Comparison of ENCODE assay signal across 1 cellular context in the genomic region with DNA sequence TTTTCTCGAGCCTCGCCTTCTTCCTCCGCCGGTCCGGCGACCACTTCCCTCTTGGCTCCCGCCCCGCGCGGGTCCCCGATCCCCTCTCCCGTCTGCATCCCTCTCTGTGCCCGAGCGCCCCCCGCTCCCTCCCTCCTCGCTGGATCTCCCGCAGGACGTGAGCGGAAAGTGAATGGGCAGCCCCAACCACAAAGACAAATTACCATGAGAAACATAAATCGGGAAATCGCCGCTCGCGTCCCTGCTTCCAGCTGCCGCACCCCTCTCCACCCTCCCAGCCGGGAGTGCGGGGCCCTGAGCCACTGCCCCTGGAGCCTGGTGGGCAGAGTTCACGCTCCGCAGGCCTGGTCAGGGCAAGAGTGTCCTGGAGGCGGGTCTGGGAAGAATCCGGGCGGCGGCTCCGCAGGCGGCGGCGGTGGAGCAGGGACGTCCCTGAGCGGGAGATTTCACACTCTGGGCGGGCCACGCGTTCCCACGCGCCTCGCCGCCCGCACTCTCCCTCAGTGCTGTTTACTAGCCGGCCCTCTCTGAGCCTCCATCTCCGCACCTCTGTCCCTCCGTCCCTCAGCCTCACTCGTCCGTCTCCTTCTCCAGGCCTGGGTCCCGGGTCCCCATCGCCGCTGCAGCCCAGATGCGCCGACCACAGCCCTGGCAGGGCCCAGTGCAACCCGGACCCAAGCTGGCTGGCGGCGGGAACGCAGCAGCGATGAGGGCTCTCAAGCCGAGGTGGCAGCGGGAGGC.
A peak's percentile ranks its signal among the peaks of the same experiment; 100 is the strongest.
TF ChIP-seq lines count a peak whose summit lies in the region.

No MANE protein-coding gene starts in this region.

TF ChIP-seq in HEK293, 187 proteins besides CTCF, POLR2A, EP300 and RAD21 (continued from another document):
- TF ChIP-seq, protein P1, sequence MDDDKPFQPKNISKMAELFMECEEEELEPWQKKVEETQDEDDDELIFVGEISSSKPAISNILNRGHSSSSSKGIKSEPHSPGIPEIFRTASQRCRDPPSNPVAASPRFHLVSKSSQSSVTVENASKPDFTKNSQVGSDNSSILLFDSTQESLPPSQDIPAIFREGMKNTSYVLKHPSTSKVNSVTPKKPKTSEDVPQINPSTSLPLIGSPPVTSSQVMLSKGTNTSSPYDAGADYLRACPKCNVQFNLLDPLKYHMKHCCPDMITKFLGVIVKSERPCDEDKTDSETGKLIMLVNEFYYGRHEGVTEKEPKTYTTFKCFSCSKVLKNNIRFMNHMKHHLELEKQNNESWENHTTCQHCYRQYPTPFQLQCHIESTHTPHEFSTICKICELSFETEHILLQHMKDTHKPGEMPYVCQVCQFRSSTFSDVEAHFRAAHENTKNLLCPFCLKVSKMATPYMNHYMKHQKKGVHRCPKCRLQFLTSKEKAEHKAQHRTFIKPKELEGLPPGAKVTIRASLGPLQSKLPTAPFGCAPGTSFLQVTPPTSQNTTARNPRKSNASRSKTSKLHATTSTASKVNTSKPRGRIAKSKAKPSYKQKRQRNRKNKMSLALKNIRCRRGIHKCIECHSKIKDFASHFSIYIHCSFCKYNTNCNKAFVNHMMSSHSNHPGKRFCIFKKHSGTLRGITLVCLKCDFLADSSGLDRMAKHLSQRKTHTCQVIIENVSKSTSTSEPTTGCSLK (tag by site-specific recombination; IDR thresholded peaks at IDR 0.05): no peak
- peak; percentile 37 for TF ChIP-seq ZNF335 (tag by site-specific recombination; conservative IDR thresholded peaks at IDR 0.05)
- no peak for TF ChIP-seq SP7 (tag by site-specific recombination; IDR thresholded peaks at IDR 0.05)
- TF ChIP-seq ZNF624 (tag by site-specific recombination; IDR thresholded peaks at IDR 0.05): no peak
- TF ChIP-seq, protein P2, sequence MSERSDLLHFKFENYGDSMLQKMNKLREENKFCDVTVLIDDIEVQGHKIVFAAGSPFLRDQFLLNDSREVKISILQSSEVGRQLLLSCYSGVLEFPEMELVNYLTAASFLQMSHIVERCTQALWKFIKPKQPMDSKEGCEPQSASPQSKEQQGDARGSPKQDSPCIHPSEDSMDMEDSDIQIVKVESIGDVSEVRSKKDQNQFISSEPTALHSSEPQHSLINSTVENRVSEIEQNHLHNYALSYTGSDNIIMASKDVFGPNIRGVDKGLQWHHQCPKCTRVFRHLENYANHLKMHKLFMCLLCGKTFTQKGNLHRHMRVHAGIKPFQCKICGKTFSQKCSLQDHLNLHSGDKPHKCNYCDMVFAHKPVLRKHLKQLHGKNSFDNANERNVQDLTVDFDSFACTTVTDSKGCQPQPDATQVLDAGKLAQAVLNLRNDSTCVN (tag by site-specific recombination; optimal IDR thresholded peaks at IDR 0.05): peak; percentile 57
- TF ChIP-seq KLF8 (tag by site-specific recombination; IDR thresholded peaks at IDR 0.05): peak; percentile 49; the same call in 1 of the 2 replicates
- TF ChIP-seq SCRT2 (tag by site-specific recombination; IDR thresholded peaks at IDR 0.05): no peak
- peak; percentile 84; the same call in 1 of the 2 replicates for TF ChIP-seq ZBTB20 (tag by site-specific recombination; IDR thresholded peaks at IDR 0.05)
- peak; percentile 48; the same call in 1 of the 2 replicates for TF ChIP-seq GLIS1 (tag by site-specific recombination; IDR thresholded peaks at IDR 0.05)
- TF ChIP-seq SP2 (tag by site-specific recombination; IDR thresholded peaks at IDR 0.05): peak; percentile 34; the same call in 1 of the 2 replicates
- TF ChIP-seq, protein P3, sequence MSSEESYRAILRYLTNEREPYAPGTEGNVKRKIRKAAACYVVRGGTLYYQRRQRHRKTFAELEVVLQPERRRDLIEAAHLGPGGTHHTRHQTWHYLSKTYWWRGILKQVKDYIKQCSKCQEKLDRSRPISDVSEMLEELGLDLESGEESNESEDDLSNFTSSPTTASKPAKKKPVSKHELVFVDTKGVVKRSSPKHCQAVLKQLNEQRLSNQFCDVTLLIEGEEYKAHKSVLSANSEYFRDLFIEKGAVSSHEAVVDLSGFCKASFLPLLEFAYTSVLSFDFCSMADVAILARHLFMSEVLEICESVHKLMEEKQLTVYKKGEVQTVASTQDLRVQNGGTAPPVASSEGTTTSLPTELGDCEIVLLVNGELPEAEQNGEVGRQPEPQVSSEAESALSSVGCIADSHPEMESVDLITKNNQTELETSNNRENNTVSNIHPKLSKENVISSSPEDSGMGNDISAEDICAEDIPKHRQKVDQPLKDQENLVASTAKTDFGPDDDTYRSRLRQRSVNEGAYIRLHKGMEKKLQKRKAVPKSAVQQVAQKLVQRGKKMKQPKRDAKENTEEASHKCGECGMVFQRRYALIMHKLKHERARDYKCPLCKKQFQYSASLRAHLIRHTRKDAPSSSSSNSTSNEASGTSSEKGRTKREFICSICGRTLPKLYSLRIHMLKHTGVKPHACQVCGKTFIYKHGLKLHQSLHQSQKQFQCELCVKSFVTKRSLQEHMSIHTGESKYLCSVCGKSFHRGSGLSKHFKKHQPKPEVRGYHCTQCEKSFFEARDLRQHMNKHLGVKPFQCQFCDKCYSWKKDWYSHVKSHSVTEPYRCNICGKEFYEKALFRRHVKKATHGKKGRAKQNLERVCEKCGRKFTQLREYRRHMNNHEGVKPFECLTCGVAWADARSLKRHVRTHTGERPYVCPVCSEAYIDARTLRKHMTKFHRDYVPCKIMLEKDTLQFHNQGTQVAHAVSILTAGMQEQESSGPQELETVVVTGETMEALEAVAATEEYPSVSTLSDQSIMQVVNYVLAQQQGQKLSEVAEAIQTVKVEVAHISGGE (tag by site-specific recombination; conservative IDR thresholded peaks at IDR 0.05; ENCODE audit: low read depth): peak; percentile 36; the same call in 1 of the 2 replicates
- TF ChIP-seq, protein P4, sequence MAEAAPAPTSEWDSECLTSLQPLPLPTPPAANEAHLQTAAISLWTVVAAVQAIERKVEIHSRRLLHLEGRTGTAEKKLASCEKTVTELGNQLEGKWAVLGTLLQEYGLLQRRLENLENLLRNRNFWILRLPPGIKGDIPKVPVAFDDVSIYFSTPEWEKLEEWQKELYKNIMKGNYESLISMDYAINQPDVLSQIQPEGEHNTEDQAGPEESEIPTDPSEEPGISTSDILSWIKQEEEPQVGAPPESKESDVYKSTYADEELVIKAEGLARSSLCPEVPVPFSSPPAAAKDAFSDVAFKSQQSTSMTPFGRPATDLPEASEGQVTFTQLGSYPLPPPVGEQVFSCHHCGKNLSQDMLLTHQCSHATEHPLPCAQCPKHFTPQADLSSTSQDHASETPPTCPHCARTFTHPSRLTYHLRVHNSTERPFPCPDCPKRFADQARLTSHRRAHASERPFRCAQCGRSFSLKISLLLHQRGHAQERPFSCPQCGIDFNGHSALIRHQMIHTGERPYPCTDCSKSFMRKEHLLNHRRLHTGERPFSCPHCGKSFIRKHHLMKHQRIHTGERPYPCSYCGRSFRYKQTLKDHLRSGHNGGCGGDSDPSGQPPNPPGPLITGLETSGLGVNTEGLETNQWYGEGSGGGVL (tag by site-specific recombination; IDR thresholded peaks at IDR 0.05): peak; percentile 41
- TF ChIP-seq ZIC2 (tag by site-specific recombination; IDR thresholded peaks at IDR 0.05): peak; percentile 68
- TF ChIP-seq KLF16 (tag by site-specific recombination; IDR thresholded peaks at IDR 0.05): 0 out of 2 replicates have a peak, but pooled peaks have one; percentile 17
